ENCODE assay signal across 8 cellular contexts in genomic region chr9:127423934-127424668, GRCh38. TPM values are rescaled to one million over a fixed set of nuclear protein-coding genes. Genes with fewer than 3 reads are reported as not detected.
DNase-seq lines count a peak whose midpoint lies in the region; ATAC-seq lines count a peak whose summit lies in the region.

ZNF79 (plus strand) TSS chr9:127424382; CDS start chr9:127424788, 406 bp downstream.

- H3K4me3 Mint-ChIP-seq in central memory CD8-positive, alpha-beta T cell = peak within 1 kb of the TSS; percentile 99

- H3K36me3 Mint-ChIP-seq in central memory CD8-positive, alpha-beta T cell (ENCODE audit: insufficient read depth) = peaks cover 32% of the 10 kb centered on the region

- H3K27me3 Mint-ChIP-seq in central memory CD8-positive, alpha-beta T cell = no peaks in the 10 kb centered on the region

- peak; percentile 89 for ATAC-seq in HG03432 (IDR thresholded peaks at IDR 0.05; ENCODE audit: unreplicated experiment)
- ATAC-seq in activated CD4-positive, CD25-positive, alpha-beta regulatory T cell treated with anti-CD3 and anti-CD28 coated beads, Interleukin-2, amount 50 U/mL, for 24 hours = peak; percentile 78 to 86
- peak; percentile 82 for ATAC-seq in central memory CD8-positive, alpha-beta T cell (replicated peaks; ENCODE audit: extremely low read depth, poor library complexity, severe bottlenecking)

- H3K27ac Mint-ChIP-seq in central memory CD8-positive, alpha-beta T cell (ENCODE audit: low read depth) = peak within 1 kb of the TSS; percentile 97

- no peaks in the 10 kb centered on the region for H3K9me3 Mint-ChIP-seq in central memory CD8-positive, alpha-beta T cell

- peaks cover 45% of the 10 kb centered on the region for H3K4me1 Mint-ChIP-seq in central memory CD8-positive, alpha-beta T cell

- DNase-seq in AML-193 (lab: John Stamatoyannopoulos, UW) (peak; percentile 77 to 87), GM19238 (ENCODE audit: insufficient read length, low spot score) (peak; percentile 97), NCI-H460 (ENCODE audit: extremely low read depth, low read depth) (peak; percentile 90), islet precursor cell (peak; percentile 97)
- peak; percentile 81 to 84 for DNase-seq in central memory CD8-positive, alpha-beta T cell (ENCODE audit: low spot score in 2 of 2)
- peak; percentile 84 to 88 for DNase-seq in stimulated activated CD4-positive, alpha-beta T cell treated with anti-CD3 and anti-CD28 coated beads, Interleukin-12 subunit alpha, Interleukin-12 subunit beta, amount 100 ng/mL, for 24 hours (ENCODE audit: low read depth in 2 of 2)

RNA-seq across cellular contexts. Expression of gene ZNF79, which starts in this region (rescaled TPM):
- 6.0 and 7.9 TPM in 2 replicates for total RNA-seq in NCI-H460 (2014; rRNA removed; shearing (Covaris generic))
- polyA plus RNA-seq in NCI-H460 (2014; cell fraction: nucleus; rRNA removed) = 5.0 and 9.5 TPM in 2 replicates

Comparison
In these comparisons a context has a peak if more than half of its experiments do, and no peak if none do; other contexts are left out.
1. Peak in every context shown above with its lines: DNase-seq and ATAC-seq.